In the genomic region with DNA sequence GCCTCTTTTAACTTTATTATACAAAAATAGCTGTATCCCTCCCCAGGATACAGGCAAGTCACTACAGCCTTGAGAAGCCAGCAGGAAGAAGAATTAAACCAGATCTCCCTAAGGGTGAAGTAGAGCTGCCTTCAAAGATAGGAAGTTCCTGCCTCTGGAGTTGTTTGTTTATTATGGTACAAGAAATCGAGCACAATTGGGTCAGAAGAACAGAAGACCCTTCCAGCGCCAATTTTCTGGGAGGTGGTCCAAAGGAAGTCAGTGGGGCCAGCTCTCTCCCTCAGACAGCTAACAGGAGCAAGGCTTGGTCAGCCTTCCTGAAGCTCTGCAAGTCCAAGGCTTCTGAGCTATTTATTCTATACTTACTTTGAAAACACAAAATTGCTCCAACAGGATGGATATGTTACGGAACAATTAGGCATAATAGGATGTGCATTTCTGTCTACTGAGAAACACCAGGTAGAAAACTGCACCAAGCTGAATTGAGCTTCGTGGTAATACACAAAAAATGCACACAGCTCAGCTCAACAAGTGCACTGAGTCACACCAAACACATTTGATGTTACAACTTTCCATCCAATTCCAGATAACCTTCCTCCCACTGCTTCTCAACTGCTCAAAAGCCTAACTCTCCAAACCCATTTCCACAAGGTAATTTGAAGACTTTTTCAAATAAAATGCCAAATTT, we compare ENCODE assay signal across 10 cellular contexts. TPM values are rescaled to one million over a fixed set of nuclear protein-coding genes. Genes with fewer than 3 reads are reported as not detected.
A peak's percentile ranks its signal among the peaks of the same experiment; 100 is the strongest.
DNase-seq lines count a peak whose midpoint lies in the region; ATAC-seq and TF ChIP-seq lines count a peak whose summit lies in the region.
"Had no signal": no experiment of that assay in that cellular context is flagged by ENCODE, and none has a peak within 500 bp of the region (broad histone marks: within the 10 kb centered on the region; RNA-seq: fewer than 3 reads in every experiment).

No MANE protein-coding gene starts in this region.

- H3K27ac Mint-ChIP-seq in CD4-positive, alpha-beta T cell: peak overlapping the region; percentile 70

- CTCF ChIA-PET in CD4-positive, alpha-beta T cell (lab: Charles Lee): no interaction called here

- no peak for TF ChIP-seq POLR2A in NB4 (IDR thresholded peaks at IDR 0.05; ENCODE audit: extremely low read depth, insufficient read length)

- peak; percentile 3 for ATAC-seq in CD4-positive, alpha-beta T cell (ENCODE audit: poor library complexity)
- no peak for ATAC-seq in HG02610 (IDR thresholded peaks at IDR 0.05; ENCODE audit: unreplicated experiment)
- ATAC-seq in HG03439 (IDR thresholded peaks at IDR 0.05; ENCODE audit: unreplicated experiment): no peak

- peaks cover 6% of the 10 kb centered on the region for H3K9me3 Mint-ChIP-seq in CD4-positive, alpha-beta T cell

- POLR2A ChIA-PET in CD4-positive, alpha-beta T cell (lab: Charles Lee): interaction anchor here (0.8 to 3.4 kb wide), 8 partner anchors 10 to 104 kb away, joined by 3 to 25 read pairs (median 4); a partner anchor contains a TSS

- H3K27me3 Mint-ChIP-seq in CD4-positive, alpha-beta T cell: no peaks in the 10 kb centered on the region

- H3K27ac ChIP-seq in CD4-positive, alpha-beta T cell (ENCODE audit: low read depth, low read length): no peak overlapping the region
- H3K27ac ChIP-seq in cingulate gyrus (ENCODE audit: low read depth, low read length): peak overlapping the region; percentile 34

- peak overlapping the region; percentile 80 for H3K4me3 Mint-ChIP-seq in CD4-positive, alpha-beta T cell

- intact Hi-C loops in CD4-positive, alpha-beta T cell (cut with DNase I, micrococcal nuclease): loop anchor here in 1 of 2 experiments (2.0 to 5.0 kb wide), 2 partner anchors 17 to 32 kb away; a partner anchor contains a TSS

- H3K36me3 Mint-ChIP-seq in CD4-positive, alpha-beta T cell (ENCODE audit: low read depth): peaks cover 80% of the 10 kb centered on the region

- TF ChIP-seq CTCF in CD4-positive, alpha-beta T cell (IDR thresholded peaks at IDR 0.05): no peak
- no peak for TF ChIP-seq CTCF in NB4 (IDR thresholded peaks at IDR 0.05; ENCODE audit: low read depth, low read length)

- H3K9me3 ChIP-seq in CD4-positive, alpha-beta T cell (ENCODE audit: control insufficient read depth, low read length): peaks cover 10% of the 10 kb centered on the region
- H3K9me3 ChIP-seq: sigmoid colon had no signal

- H3K4me1 Mint-ChIP-seq in CD4-positive, alpha-beta T cell (ENCODE audit: low read depth): peaks cover 73% of the 10 kb centered on the region

- H3K4me3 ChIP-seq in NB4 (ENCODE audit: low read depth, low read length): no peak overlapping the region
- H3K4me3 ChIP-seq: sigmoid colon had no signal

- DNase-seq in CD4-positive, alpha-beta T cell: no peak
- DNase-seq in NB4 (ENCODE audit: low read depth): peak; percentile 37
- DNase-seq in mucosa of gallbladder (ENCODE audit: low spot score): peak; percentile 26
- DNase-seq in HK-2 (ENCODE audit: unreplicated experiment): no peak
- DNase-seq in AG08395 (ENCODE audit: low spot score): no peak
- DNase-seq: NCI-H187 treated with DMSO at 0.1 percent for 48 hours had no signal

- H3K27me3 ChIP-seq in CD4-positive, alpha-beta T cell (ENCODE audit: control insufficient read depth, insufficient read depth, low read length): no peaks in the 10 kb centered on the region
- H3K27me3 ChIP-seq: sigmoid colon had no signal

RNA-seq across cellular contexts. Expression of a gene that starts 16.0 kb away (rescaled TPM):
- total RNA-seq in CD4-positive, alpha-beta T cell: 100 to 1,000 TPM; 115 to 123 TPM
- 87.2 TPM for total RNA-seq in mucosa of gallbladder

Comparison
In these comparisons a context has a peak if more than half of its experiments do, and no peak if none do; other contexts are left out.
1. DNase-seq: peak in NB4 (single experiment) and mucosa of gallbladder (single experiment); none in CD4-positive, alpha-beta T cell (0 of 10), HK-2 (single experiment) and AG08395 (single experiment).